1 cellular context compared by ENCODE assay signal in the genomic region with DNA sequence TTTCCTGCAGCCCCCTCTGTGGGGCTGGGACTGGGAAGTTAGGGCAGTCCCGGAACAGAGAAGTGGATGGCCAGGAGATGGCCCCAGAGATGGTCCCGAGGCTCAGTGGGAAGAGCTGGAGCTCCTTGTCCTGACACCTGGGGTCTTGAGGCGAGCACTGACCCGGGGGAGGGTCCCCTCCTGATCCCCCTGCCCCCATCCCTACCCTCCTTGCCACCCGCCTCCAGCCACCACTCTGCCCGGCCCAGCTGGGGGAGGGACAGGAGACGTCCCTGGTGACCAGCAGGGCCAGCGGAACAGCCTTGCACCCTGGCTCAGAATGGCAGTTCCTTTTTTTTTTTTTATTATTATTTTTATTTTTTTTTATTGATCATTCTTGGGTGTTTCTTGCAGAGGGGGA.
TF ChIP-seq lines count a peak whose summit lies in the region.

No MANE protein-coding gene starts in this region.

TF ChIP-seq in K562, 482 proteins besides CTCF, POLR2A, EP300 and RAD21:
- TF ChIP-seq SPI1 (IDR thresholded peaks at IDR 0.05; ENCODE audit: borderline replicate concordance, low read depth, low read length) (0 out of 2 replicates have a peak, but pooled peaks have one; percentile 18), ILK (tag; IDR thresholded peaks at IDR 0.05; ENCODE audit: borderline replicate concordance, low read depth) (no peak)
